In the genomic region with DNA sequence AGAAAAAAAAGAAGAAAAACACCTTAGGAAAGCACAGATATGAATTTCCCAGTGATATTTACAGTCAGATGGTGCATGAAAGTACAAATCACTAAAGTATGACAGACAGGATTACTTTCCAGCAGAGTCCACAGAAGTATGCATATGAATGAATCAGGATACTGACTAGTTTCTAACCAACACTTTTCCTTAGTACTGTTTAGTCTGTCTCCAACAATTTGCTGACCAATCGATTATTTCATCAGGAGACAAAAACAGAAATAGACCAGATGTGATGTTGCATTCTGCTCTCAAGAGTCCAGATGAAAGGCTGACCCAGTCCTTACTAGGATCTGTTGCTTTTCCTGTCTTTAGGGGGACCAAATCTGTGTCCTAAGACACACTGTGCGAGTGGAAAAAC, we compare ENCODE assay signal across 10 cellular contexts.
"Had no signal": no experiment of that assay in that cellular context is flagged by ENCODE, and none has a peak within 500 bp of the region (broad histone marks: within the 10 kb centered on the region; RNA-seq: fewer than 3 reads in every experiment).

No MANE protein-coding gene starts in this region.

- H3K9me3 ChIP-seq: ascending aorta, neutrophil, thyroid gland had no signal

- H3K9me3 Mint-ChIP-seq: stimulated activated effector memory CD8-positive, alpha-beta T cell treated with anti-CD3 and anti-CD28 coated beads, Interleukin-12 subunit alpha, Interleukin-12 subunit beta, amount 100 ng/mL, for 72 hours had no signal

- H3K4me1 Mint-ChIP-seq: stimulated activated effector memory CD8-positive, alpha-beta T cell treated with anti-CD3 and anti-CD28 coated beads, Interleukin-12 subunit alpha, Interleukin-12 subunit beta, amount 100 ng/mL, for 72 hours had no signal

- H3K36me3 ChIP-seq: thyroid gland had no signal

- DNase-seq: activated CD4-positive, CD25-positive, alpha-beta regulatory T cell treated with anti-CD3 and anti-CD28 coated beads, Interleukin-2, amount 50 U/mL, for 72 hours; activated naive CD4-positive, alpha-beta T cell; activated T-cell treated with anti-CD3 and anti-CD28 coated beads for 4 hours; effector CD8-positive, alpha-beta T cell; thyroid gland had no signal

- H3K27ac ChIP-seq: ascending aorta, coronary artery, neutrophil, thyroid gland had no signal

- H3K27me3 ChIP-seq: ascending aorta, neutrophil, thyroid gland had no signal

- ATAC-seq: left lobe of liver; stimulated activated effector memory CD8-positive, alpha-beta T cell treated with anti-CD3 and anti-CD28 coated beads, Interleukin-12 subunit alpha, Interleukin-12 subunit beta, amount 100 ng/mL, for 72 hours had no signal

- H3K4me1 ChIP-seq: ascending aorta, thyroid gland had no signal

- H3K4me3 Mint-ChIP-seq: stimulated activated effector memory CD8-positive, alpha-beta T cell treated with anti-CD3 and anti-CD28 coated beads, Interleukin-12 subunit alpha, Interleukin-12 subunit beta, amount 100 ng/mL, for 72 hours had no signal

- H3K27ac Mint-ChIP-seq: stimulated activated effector memory CD8-positive, alpha-beta T cell treated with anti-CD3 and anti-CD28 coated beads, Interleukin-12 subunit alpha, Interleukin-12 subunit beta, amount 100 ng/mL, for 72 hours had no signal

- H3K4me3 ChIP-seq: ascending aorta, coronary artery, thyroid gland had no signal
